Comparison of ENCODE assay signal across 8 cellular contexts in the genomic region with DNA sequence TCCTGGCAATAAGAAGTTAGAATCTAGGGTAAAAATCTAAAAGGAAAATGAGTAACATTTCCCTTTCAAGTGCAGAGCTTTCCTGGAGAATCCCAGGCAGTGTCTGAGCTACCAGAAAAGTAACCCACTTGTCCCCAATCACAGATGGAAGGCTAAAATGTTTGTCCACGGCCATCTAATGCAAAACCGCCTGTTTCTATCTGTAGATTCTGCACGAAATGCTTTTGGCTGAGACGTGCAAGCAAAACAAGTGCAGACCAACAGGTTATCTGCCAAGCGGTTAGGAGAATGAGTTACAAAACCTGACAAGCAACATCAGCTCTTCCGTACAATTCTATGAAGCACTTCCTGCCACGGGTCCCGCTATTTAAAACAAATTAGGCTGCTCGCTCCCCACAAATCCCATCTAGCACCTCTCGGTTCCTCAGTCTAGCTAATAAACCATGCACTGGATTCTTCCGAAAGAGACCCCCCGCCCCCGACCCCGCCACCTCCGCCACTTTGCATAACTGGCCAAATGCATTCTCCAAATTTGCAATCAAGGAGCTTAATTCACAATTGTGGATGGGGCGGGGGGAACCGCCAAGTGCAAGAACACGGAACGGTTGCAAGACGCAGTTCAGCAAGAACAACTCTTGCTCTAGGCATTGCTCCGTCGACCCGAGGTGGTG.
DNase-seq lines count a peak whose midpoint lies in the region; ATAC-seq and TF ChIP-seq lines count a peak whose summit lies in the region.

No MANE protein-coding gene starts in this region.

- in situ Hi-C loops in astrocyte of the cerebellum (cut with HindIII; ENCODE audit: low sequenced_read_pairs), result no loop called here
- in situ Hi-C loops in ACHN (cut with HindIII; ENCODE audit: low pct_ligation_motif_present, low pct_unique_long_range_greater_than_20kb, low sequenced_read_pairs), result no loop called here

- H3K4me1 Mint-ChIP-seq in stimulated activated naive CD8-positive, alpha-beta T cell treated with anti-CD3 and anti-CD28 coated beads, Interleukin-15, Interleukin-2, amounts not matched to agents 100 ng/mL and 50 ng/mL, for 24 hours (ENCODE audit: low read depth), result peaks cover 56% of the 10 kb centered on the region

- ATAC-seq in HG02852 (IDR thresholded peaks at IDR 0.05; ENCODE audit: unreplicated experiment), result peak; percentile 22

- H3K9me3 Mint-ChIP-seq in stimulated activated naive CD8-positive, alpha-beta T cell treated with anti-CD3 and anti-CD28 coated beads, Interleukin-15, Interleukin-2, amounts not matched to agents 100 ng/mL and 50 ng/mL, for 24 hours, result no peaks in the 10 kb centered on the region

- H3K27ac Mint-ChIP-seq in stimulated activated naive CD8-positive, alpha-beta T cell treated with anti-CD3 and anti-CD28 coated beads, Interleukin-15, Interleukin-2, amounts not matched to agents 100 ng/mL and 50 ng/mL, for 24 hours, result peak overlapping the region; percentile 72

- H3K4me3 Mint-ChIP-seq in stimulated activated naive CD8-positive, alpha-beta T cell treated with anti-CD3 and anti-CD28 coated beads, Interleukin-15, Interleukin-2, amounts not matched to agents 100 ng/mL and 50 ng/mL, for 24 hours, result peak overlapping the region; percentile 93

- H3K27me3 Mint-ChIP-seq in stimulated activated naive CD8-positive, alpha-beta T cell treated with anti-CD3 and anti-CD28 coated beads, Interleukin-15, Interleukin-2, amounts not matched to agents 100 ng/mL and 50 ng/mL, for 24 hours, result no peaks in the 10 kb centered on the region

- TF ChIP-seq CTCF in astrocyte of the cerebellum (IDR thresholded peaks at IDR 0.05; ENCODE audit: low read depth, low read length, missing control alignments), result no peak

- peak; percentile 26 for DNase-seq in activated gamma-delta T cell treated with Interleukin-2 at 50 U/mL for 16 hours
- DNase-seq in activated gamma-delta T cell (lab: John Stamatoyannopoulos, UW), result no peak
- DNase-seq in NOMO-1 treated with dmso at 0.1 percent for 144 hours (lab: John Stamatoyannopoulos, UW; ENCODE audit: unreplicated experiment), result peak; percentile 40
- DNase-seq in astrocyte of the cerebellum (ENCODE audit: low read depth), result no peak
- peak; percentile 29 for DNase-seq in kidney glomerular epithelial cell (lab: John Stamatoyannopoulos, UW)
- DNase-seq in ACHN, result no peak

- peak overlapping the region; percentile 86 for H3K4me3 ChIP-seq in astrocyte of the cerebellum (ENCODE audit: low read depth, low read length)

- peaks cover 29% of the 10 kb centered on the region for H3K36me3 Mint-ChIP-seq in stimulated activated naive CD8-positive, alpha-beta T cell treated with anti-CD3 and anti-CD28 coated beads, Interleukin-15, Interleukin-2, amounts not matched to agents 100 ng/mL and 50 ng/mL, for 24 hours (ENCODE audit: low read depth)

Comparison
In these comparisons a context has a peak if more than half of its experiments do, and no peak if none do; other contexts are left out.
1. DNase-seq: peak in activated gamma-delta T cell treated with Interleukin-2 at 50 U/mL for 16 hours (single experiment), NOMO-1 treated with dmso at 0.1 percent for 144 hours (single experiment) and kidney glomerular epithelial cell (single experiment); none in activated gamma-delta T cell (single experiment), astrocyte of the cerebellum (single experiment) and ACHN (single experiment).